Comparison of ENCODE assay signal across 32 cellular contexts in the genomic region with DNA sequence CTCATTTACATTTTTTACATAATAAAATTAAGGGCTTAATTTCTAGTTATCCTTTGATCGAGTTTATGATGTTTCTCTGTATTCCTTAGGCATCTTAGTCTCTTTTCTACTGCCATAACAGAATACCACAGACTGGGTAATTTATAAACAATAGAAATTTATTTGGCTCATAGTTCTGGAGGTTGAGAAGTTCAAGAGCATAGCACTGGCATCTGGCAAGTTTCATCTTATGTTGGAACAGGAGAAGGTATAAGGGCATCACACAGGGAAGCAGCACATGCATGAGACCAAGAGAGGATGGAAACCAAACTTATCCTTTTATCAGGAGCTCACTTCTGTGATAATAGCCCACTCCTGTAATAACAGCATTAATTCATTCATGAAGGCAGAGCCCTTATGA.
"Had no signal": no experiment of that assay in that cellular context is flagged by ENCODE, and none has a peak within 500 bp of the region (broad histone marks: within the 10 kb centered on the region; RNA-seq: fewer than 3 reads in every experiment).

No MANE protein-coding gene starts in this region.

- FAIRE-seq: astrocyte, bronchial epithelial cell had no signal

- H3K4me3 ChIP-seq: adrenal gland, ascending aorta, body of pancreas, breast epithelium, cardiac muscle cell had no signal

- DNase-seq: activated effector memory CD4-positive, alpha-beta T cell treated with anti-CD3 and anti-CD28 coated beads, Interleukin-2, amount 50 U/mL, for 16 hours; activated effector memory CD4-positive, alpha-beta T cell treated with Interleukin-2 at 50 U/mL for 16 hours; activated gamma-delta T cell; activated gamma-delta T cell treated with Interleukin-2 at 50 U/mL for 16 hours; activated naive CD4-positive, alpha-beta T cell; activated naive CD4-positive, alpha-beta T cell treated with anti-CD3 and anti-CD28 coated beads for 36 hours; activated naive CD4-positive, alpha-beta T cell treated with anti-CD3 and anti-CD28 coated beads, Interleukin-2, amount 10 ng/mL, durations not matched to agents 7 days and 5 days; activated naive CD4-positive, alpha-beta T cell treated with anti-CD3 and anti-CD28 coated beads, Interleukin-2, amount 50 U/mL, for 16 hours; activated naive CD4-positive, alpha-beta T cell treated with Interleukin-2 at 50 U/mL for 16 hours; activated naive CD8-positive, alpha-beta T cell treated with anti-CD3 and anti-CD28 coated beads for 36 hours; activated naive CD8-positive, alpha-beta T cell treated with anti-CD3 and anti-CD28 coated beads, Interleukin-2, amount 10 ng/mL, durations not matched to agents 7 days and 5 days; activated naive CD8-positive, alpha-beta T cell treated with anti-CD3 and anti-CD28 coated beads, Interleukin-2, amount 50 U/mL, for 24 hours; activated T-cell treated with anti-CD3 and anti-CD28 coated beads, Interleukin-2, amount 50 U/mL, for 1 hour; activated T-cell treated with anti-CD3 and anti-CD28 coated beads, Interleukin-2, amount 50 U/mL, for 24 hours; activated T-cell treated with anti-CD3 and anti-CD28 coated beads, Interleukin-2, amount 50 U/mL, for 4 hours; activated T-cell treated with anti-CD3 and anti-CD28 coated beads, Interleukin-2, amount 50 U/mL, for 48 hours; activated T-cell treated with anti-CD3 and anti-CD28 coated beads, Interleukin-2, amount 50 U/mL, for 72 hours; adrenal gland; amniotic stem cell; amygdala; anterior cingulate cortex; aorta; body of pancreas; brain microvascular endothelial cell; caudate nucleus; central memory CD4-positive, alpha-beta T cell; cerebellar nuclear complex had no signal

- H3K27ac ChIP-seq: adrenal gland, ascending aorta, body of pancreas, brain microvascular endothelial cell, breast epithelium, cardiac muscle cell had no signal

- H3K36me3 ChIP-seq: adrenal gland, ascending aorta, brain microvascular endothelial cell, breast epithelium, cardiac muscle cell had no signal

- H3K4me1 ChIP-seq: adrenal gland, ascending aorta, body of pancreas, breast epithelium had no signal

- H3K9me3 ChIP-seq: adrenal gland, ascending aorta, body of pancreas had no signal

- H3K27me3 ChIP-seq: adrenal gland, ascending aorta, body of pancreas, brain microvascular endothelial cell, breast epithelium, cardiac muscle cell had no signal
